ENCODE assay signal across 13 cellular contexts in the genomic region with DNA sequence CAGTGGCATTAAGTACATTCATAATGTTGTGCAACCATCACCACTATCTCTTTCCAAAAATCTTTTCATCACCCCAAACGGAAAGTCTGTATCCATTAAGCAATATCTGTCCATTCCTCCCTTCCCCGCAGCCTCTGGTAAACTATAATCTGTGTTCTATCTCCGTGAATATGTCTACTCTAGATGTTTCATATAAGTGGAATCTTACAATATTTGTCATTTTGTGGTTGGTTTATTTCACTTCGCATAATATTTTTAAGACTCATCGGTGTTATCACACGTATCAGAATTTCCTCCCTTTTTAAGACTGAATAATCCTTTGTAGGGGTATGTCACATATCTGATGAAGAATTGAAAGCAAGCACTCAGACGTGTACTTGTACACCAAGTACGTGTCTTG.
"Had no signal": no experiment of that assay in that cellular context is flagged by ENCODE, and none has a peak within 500 bp of the region (broad histone marks: within the 10 kb centered on the region; RNA-seq: fewer than 3 reads in every experiment).

No MANE protein-coding gene starts in this region.

- H3K4me3 Mint-ChIP-seq: activated CD4-positive, alpha-beta memory T cell treated with anti-CD3 and anti-CD28 coated beads, Interleukin-2, amount 10 ng/mL, durations not matched to agents 7 days and 5 days; activated CD4-positive, alpha-beta T cell treated with anti-CD3 and anti-CD28 coated beads for 36 hours; naive thymus-derived CD4-positive, alpha-beta T cell; stimulated activated naive CD8-positive, alpha-beta T cell treated with anti-CD3 and anti-CD28 coated beads, Interleukin-15, Interleukin-2, amounts not matched to agents 100 ng/mL and 50 ng/mL, for 24 hours had no signal

- H3K36me3 Mint-ChIP-seq: naive thymus-derived CD4-positive, alpha-beta T cell had no signal

- H3K27ac Mint-ChIP-seq: activated CD4-positive, alpha-beta memory T cell treated with anti-CD3 and anti-CD28 coated beads, Interleukin-2, amount 10 ng/mL, durations not matched to agents 7 days and 5 days; activated CD4-positive, alpha-beta T cell treated with anti-CD3 and anti-CD28 coated beads for 36 hours; naive thymus-derived CD4-positive, alpha-beta T cell; stimulated activated naive CD8-positive, alpha-beta T cell treated with anti-CD3 and anti-CD28 coated beads, Interleukin-15, Interleukin-2, amounts not matched to agents 100 ng/mL and 50 ng/mL, for 24 hours had no signal

- DNase-seq: activated CD4-positive, alpha-beta memory T cell treated with anti-CD3 and anti-CD28 coated beads, Interleukin-2, amount 10 ng/mL, durations not matched to agents 7 days and 5 days; activated CD4-positive, alpha-beta T cell treated with anti-CD3 and anti-CD28 coated beads for 36 hours; activated gamma-delta T cell treated with Interleukin-2 at 50 U/mL for 16 hours; activated T-cell treated with anti-CD3 and anti-CD28 coated beads, Interleukin-2, amount 50 U/mL, for 48 hours; left cardiac atrium; naive thymus-derived CD4-positive, alpha-beta T cell; stimulated activated CD4-positive, alpha-beta T cell treated with anti-CD3 and anti-CD28 coated beads, Interleukin-4, amount 100 ng/mL, for 24 hours; T-helper 1 cell; testis had no signal

- H3K27me3 Mint-ChIP-seq: stimulated activated naive CD8-positive, alpha-beta T cell treated with anti-CD3 and anti-CD28 coated beads, Interleukin-15, Interleukin-2, amounts not matched to agents 100 ng/mL and 50 ng/mL, for 24 hours had no signal

- H3K9me3 Mint-ChIP-seq: activated CD4-positive, alpha-beta memory T cell treated with anti-CD3 and anti-CD28 coated beads, Interleukin-2, amount 10 ng/mL, durations not matched to agents 7 days and 5 days; stimulated activated naive CD8-positive, alpha-beta T cell treated with anti-CD3 and anti-CD28 coated beads, Interleukin-15, Interleukin-2, amounts not matched to agents 100 ng/mL and 50 ng/mL, for 24 hours had no signal

- H3K4me3 ChIP-seq: ascending aorta, testis had no signal

- H3K9me3 ChIP-seq: ascending aorta, testis had no signal

- H3K27ac ChIP-seq: ascending aorta, testis, WERI-Rb-1 had no signal

- ATAC-seq: activated CD4-positive, alpha-beta T cell treated with anti-CD3 and anti-CD28 coated beads for 36 hours; left cardiac atrium; naive thymus-derived CD4-positive, alpha-beta T cell; sciatic nerve had no signal

- H3K4me1 Mint-ChIP-seq: activated CD4-positive, alpha-beta memory T cell treated with anti-CD3 and anti-CD28 coated beads, Interleukin-2, amount 10 ng/mL, durations not matched to agents 7 days and 5 days; activated CD4-positive, alpha-beta T cell treated with anti-CD3 and anti-CD28 coated beads for 36 hours; naive thymus-derived CD4-positive, alpha-beta T cell had no signal

- H3K27me3 ChIP-seq: ascending aorta, testis had no signal

- H3K36me3 ChIP-seq: ascending aorta, WERI-Rb-1 had no signal
